30 cellular contexts compared by ENCODE assay signal in genomic region chr5:151182501-151182900, GRCh38. TPM values are rescaled to one million over a fixed set of nuclear protein-coding genes. Genes with fewer than 3 reads are reported as not detected.
A peak's percentile ranks its signal among the peaks of the same experiment; 100 is the strongest.
DNase-seq lines count a peak whose midpoint lies in the region; ATAC-seq and FAIRE-seq lines count a peak whose summit lies in the region.
"Had no signal": no experiment of that assay in that cellular context is flagged by ENCODE, and none has a peak within 500 bp of the region (broad histone marks: within the 10 kb centered on the region; RNA-seq: fewer than 3 reads in every experiment).

No MANE protein-coding gene starts in this region.

- H3K4me1 Mint-ChIP-seq in activated CD8-positive, alpha-beta memory T cell treated with anti-CD3 and anti-CD28 coated beads, Interleukin-2, amount 10 ng/mL, durations not matched to agents 7 days and 5 days: no peaks in the 10 kb centered on the region

- H3K9me3 ChIP-seq in mesenchymal stem cell (ENCODE audit: control insufficient read depth, low read length) (no peaks in the 10 kb centered on the region), subcutaneous abdominal adipose tissue (ENCODE audit: control insufficient read depth in 5 of 5, low read length in 5 of 5) (no peaks in the 10 kb centered on the region)
- H3K9me3 ChIP-seq: adrenal gland, BLaER1, left ventricle myocardium inferior had no signal

- H3K79me1 ChIP-seq in mesenchymal stem cell (replicated peaks; ENCODE audit: low read length, poor library complexity, severe bottlenecking): no peaks in the 10 kb centered on the region

- no peak overlapping the region for H3K4me2 ChIP-seq in mesenchymal stem cell (ENCODE audit: low read length, poor library complexity, severe bottlenecking)
- H3K4me2 ChIP-seq: BLaER1, PC-9 had no signal

- peak overlapping the region; percentile 68 to 95 for H3K27ac Mint-ChIP-seq in activated naive CD4-positive, alpha-beta T cell treated with anti-CD3 and anti-CD28 coated beads, Interleukin-2, amount 50 U/mL, for 72 hours
- no peak overlapping the region for H3K27ac Mint-ChIP-seq in activated CD8-positive, alpha-beta memory T cell treated with anti-CD3 and anti-CD28 coated beads, Interleukin-2, amount 10 ng/mL, durations not matched to agents 7 days and 5 days

- no peak overlapping the region for H2BK5ac ChIP-seq in mesenchymal stem cell (ENCODE audit: low read depth, low read length, poor library complexity, severe bottlenecking)

- H3K4me3 ChIP-seq in mesenchymal stem cell (ENCODE audit: insufficient read depth in 1 of 2, low read depth in 1 of 2, low read length in 2 of 2) (no peak overlapping the region), subcutaneous abdominal adipose tissue (ENCODE audit: low read depth in 1 of 5, low read length in 5 of 5) (no peak overlapping the region)
- H3K4me3 ChIP-seq: adrenal gland, BLaER1, left ventricle myocardium inferior, PC-9 had no signal

- FAIRE-seq in RCC 7860 (lab: Jason Lieb, UNC): no peak
- FAIRE-seq: GM12892, HepG2, urothelium cell line had no signal

- CTCF ChIA-PET in activated CD8-positive, alpha-beta memory T cell treated with anti-CD3 and anti-CD28 coated beads, Interleukin-2, amount 10 ng/mL, durations not matched to agents 7 days and 5 days (lab: Charles Lee): interaction anchor here (1.7 to 1.9 kb wide), 4 partner anchors 17 to 133 kb away, joined by 4 to 8 read pairs (median 8); no protein-coding TSS in a partner anchor

- H3K27me3 Mint-ChIP-seq in activated CD8-positive, alpha-beta memory T cell treated with anti-CD3 and anti-CD28 coated beads, Interleukin-2, amount 10 ng/mL, durations not matched to agents 7 days and 5 days: no peaks in the 10 kb centered on the region

- no peak overlapping the region for H4K91ac ChIP-seq in mesenchymal stem cell (ENCODE audit: low read length)

- no peak overlapping the region for H2AK5ac ChIP-seq in mesenchymal stem cell (ENCODE audit: low read length, severe bottlenecking)

- no peak overlapping the region for H2AFZ ChIP-seq in mesenchymal stem cell (ENCODE audit: low read depth, low read length)
- H2AFZ ChIP-seq: PC-9 had no signal

- H3K27ac ChIP-seq in mesenchymal stem cell (ENCODE audit: low read length, poor library complexity, severe bottlenecking) (no peak overlapping the region), subcutaneous abdominal adipose tissue (ENCODE audit: low read depth, low read length) (peak overlapping the region; percentile 84)
- H3K27ac ChIP-seq: BLaER1, HL-60, left ventricle myocardium inferior, PC-9 had no signal

- H3K14ac ChIP-seq in mesenchymal stem cell (ENCODE audit: low read length in 2 of 2): no peak overlapping the region

- H3K36me3 ChIP-seq in mesenchymal stem cell (ENCODE audit: control insufficient read depth in 1 of 2, insufficient read depth in 2 of 2, low read depth in 1 of 2, low read length in 2 of 2): peaks cover 0 to 5% of the 10 kb centered on the region in 2 experiments
- peaks cover 0 to 70% (median 48%) of the 10 kb centered on the region in 5 donors for H3K36me3 ChIP-seq in subcutaneous abdominal adipose tissue (ENCODE audit: control insufficient read depth in 5 of 5, insufficient read depth in 5 of 5, low read length in 5 of 5)

- 93% methylated on average over 4 of the region's 4 CpGs for WGBS in mesenchymal stem cell

- no peak overlapping the region for H2BK12ac ChIP-seq in mesenchymal stem cell (ENCODE audit: low read length in 2 of 2)

- H2BK15ac ChIP-seq in mesenchymal stem cell (ENCODE audit: low read depth, poor library complexity, severe bottlenecking): no peak overlapping the region

- no peak for ATAC-seq in activated naive CD4-positive, alpha-beta T cell treated with anti-CD3 and anti-CD28 coated beads, Interleukin-2, amount 50 U/mL, for 72 hours
- ATAC-seq in activated CD8-positive, alpha-beta memory T cell treated with anti-CD3 and anti-CD28 coated beads, Interleukin-2, amount 10 ng/mL, durations not matched to agents 7 days and 5 days: no peak
- no peak for ATAC-seq in GM21737 (IDR thresholded peaks at IDR 0.05; ENCODE audit: unreplicated experiment)
- ATAC-seq: activated CD4-positive, CD25-positive, alpha-beta regulatory T cell treated with anti-CD3 and anti-CD28 coated beads, Interleukin-2, amount 50 U/mL, for 24 hours; HepG2 had no signal

- H4K8ac ChIP-seq in mesenchymal stem cell (ENCODE audit: low read length): no peak overlapping the region

- peaks cover 0 to 17% of the 10 kb centered on the region in 2 experiments for H3K27me3 ChIP-seq in mesenchymal stem cell (ENCODE audit: control insufficient read depth in 1 of 2, insufficient read depth in 1 of 2, low read length in 2 of 2)
- no peaks in the 10 kb centered on the region for H3K27me3 ChIP-seq in subcutaneous abdominal adipose tissue (ENCODE audit: control insufficient read depth in 5 of 5, insufficient read depth in 4 of 5, low read length in 5 of 5)
- H3K27me3 ChIP-seq: adrenal gland, BLaER1 had no signal

- H3K4me1 ChIP-seq in mesenchymal stem cell (ENCODE audit: control insufficient read depth, insufficient read depth, low read depth, low read length) (no peaks in the 10 kb centered on the region), subcutaneous abdominal adipose tissue (ENCODE audit: control insufficient read depth in 5 of 5, insufficient read depth in 5 of 5, low read length in 5 of 5) (peaks cover 2 to 16% (median 12%) of the 10 kb centered on the region in 5 donors)
- H3K4me1 ChIP-seq: BLaER1 had no signal

- no peak overlapping the region for H3K4ac ChIP-seq in mesenchymal stem cell (ENCODE audit: low read depth in 1 of 2, low read length in 2 of 2)

- H2BK120ac ChIP-seq in mesenchymal stem cell (ENCODE audit: low read depth, low read length): no peak overlapping the region

- H3K36me3 Mint-ChIP-seq in activated naive CD4-positive, alpha-beta T cell treated with anti-CD3 and anti-CD28 coated beads, Interleukin-2, amount 50 U/mL, for 72 hours: peaks cover 0 to 5% of the 10 kb centered on the region in 2 donors
- peaks cover 32% of the 10 kb centered on the region for H3K36me3 Mint-ChIP-seq in activated CD8-positive, alpha-beta memory T cell treated with anti-CD3 and anti-CD28 coated beads, Interleukin-2, amount 10 ng/mL, durations not matched to agents 7 days and 5 days

- no peak overlapping the region for H3K23ac ChIP-seq in mesenchymal stem cell (ENCODE audit: low read length in 2 of 2)

- H3K9ac ChIP-seq in mesenchymal stem cell (ENCODE audit: low read length) (peak overlapping the region; percentile 9), subcutaneous abdominal adipose tissue (ENCODE audit: low read length in 5 of 5) (peak overlapping the region in 2 of 5 donors; percentile 21 to 50)
- H3K9ac ChIP-seq: BLaER1 had no signal

- no peak overlapping the region for H3K4me3 Mint-ChIP-seq in activated CD8-positive, alpha-beta memory T cell treated with anti-CD3 and anti-CD28 coated beads, Interleukin-2, amount 10 ng/mL, durations not matched to agents 7 days and 5 days
- H3K4me3 Mint-ChIP-seq: activated T-helper 1 cell treated with anti-CD3 and anti-CD28 coated beads, Interleukin-12 subunit alpha, Interleukin-12 subunit beta, Interleukin-2, Interleukin-4 antibody, amounts not matched to agents 30 ng/mL and 10 ng/mL and 1 ng/mL, durations not matched to agents 14 hours and 24 hours and 36 hours; neural crest cell had no signal

- H3K18ac ChIP-seq in mesenchymal stem cell (ENCODE audit: low read depth in 1 of 2, low read length in 2 of 2): no peak overlapping the region

- peaks cover 0 to 4% of the 10 kb centered on the region in 2 donors for H3K9me3 Mint-ChIP-seq in activated naive CD4-positive, alpha-beta T cell treated with anti-CD3 and anti-CD28 coated beads, Interleukin-2, amount 50 U/mL, for 72 hours
- no peaks in the 10 kb centered on the region for H3K9me3 Mint-ChIP-seq in activated CD8-positive, alpha-beta memory T cell treated with anti-CD3 and anti-CD28 coated beads, Interleukin-2, amount 10 ng/mL, durations not matched to agents 7 days and 5 days (ENCODE audit: low read depth)
- H3K9me3 Mint-ChIP-seq: activated T-helper 1 cell treated with anti-CD3 and anti-CD28 coated beads, Interleukin-12 subunit alpha, Interleukin-12 subunit beta, Interleukin-2, Interleukin-4 antibody, amounts not matched to agents 30 ng/mL and 10 ng/mL and 1 ng/mL, durations not matched to agents 14 hours and 24 hours and 36 hours had no signal

- DNase-seq in activated naive CD4-positive, alpha-beta T cell treated with anti-CD3 and anti-CD28 coated beads, Interleukin-2, amount 50 U/mL, for 72 hours (ENCODE audit: low spot score in 2 of 2): no peak
- no peak for DNase-seq in activated naive CD4-positive, alpha-beta T cell (lab: John Stamatoyannopoulos, UW)
- peak; percentile 33 for DNase-seq in activated CD8-positive, alpha-beta memory T cell treated with anti-CD3 and anti-CD28 coated beads, Interleukin-2, amount 10 ng/mL, durations not matched to agents 7 days and 5 days
- DNase-seq in mesenchymal stem cell (no peak), hepatic stellate cell (ENCODE audit: low spot score) (no peak), RCC 7860 (ENCODE audit: low spot score) (no peak)
- DNase-seq: effector CD8-positive, alpha-beta T cell; EL; foreskin melanocyte; hippocampal formation; left ventricle myocardium inferior; midbrain; NCI-H1694 treated with DMSO at 0.1 percent for 48 hours; NCI-H2171; NCI-H524; NK-92 treated with Interleukin-12 subunit alpha and Interleukin-12 subunit beta, amount 100 ng/mL, for 24 hours; PC-9; SHP77; SW 1271 had no signal

RNA-seq across cellular contexts. Expression of gene ANXA6, which starts 24.9 kb away (rescaled TPM):
- 100 to 1,000 TPM; 282 to 356 TPM for total RNA-seq in activated naive CD4-positive, alpha-beta T cell treated with anti-CD3 and anti-CD28 coated beads, Interleukin-2, amount 50 U/mL, for 72 hours
- total RNA-seq in activated CD8-positive, alpha-beta memory T cell treated with anti-CD3 and anti-CD28 coated beads, Interleukin-2, amount 10 ng/mL, durations not matched to agents 7 days and 5 days: 100 to 1,000 TPM; 623 to 640 TPM
- 338 TPM for polyA plus RNA-seq in mesenchymal stem cell (2013, experiment 1 of 2)
- 340 TPM for polyA plus RNA-seq in mesenchymal stem cell (2013, experiment 2 of 2)

RNA-seq across cellular contexts. Expression of gene CCDC69, which starts 41.4 kb away (rescaled TPM):
- 10 to 100 TPM; 21.0 to 23.8 TPM for total RNA-seq in activated naive CD4-positive, alpha-beta T cell treated with anti-CD3 and anti-CD28 coated beads, Interleukin-2, amount 50 U/mL, for 72 hours
- 10 to 100 TPM; 73.1 to 89.1 TPM for total RNA-seq in activated CD8-positive, alpha-beta memory T cell treated with anti-CD3 and anti-CD28 coated beads, Interleukin-2, amount 10 ng/mL, durations not matched to agents 7 days and 5 days
- polyA plus RNA-seq in mesenchymal stem cell (2013, experiment 1 of 2): 11.2 TPM
- 10.8 TPM for polyA plus RNA-seq in mesenchymal stem cell (2013, experiment 2 of 2)
